Comparison of ENCODE assay signal across 1 cellular context in genomic region chrX:74438771-74439170, GRCh38.
TF ChIP-seq lines count a peak whose summit lies in the region.

No MANE protein-coding gene starts in this region.

TF ChIP-seq in H1, 55 proteins besides CTCF, POLR2A, EP300 and RAD21 (continued from another document):
- TF ChIP-seq CHD7 (IDR thresholded peaks at IDR 0.05; ENCODE audit: insufficient replicate concordance, low read length) (no peak), SIRT6 (IDR thresholded peaks at IDR 0.05; ENCODE audit: low read length) (no peak), CREB1 (IDR thresholded peaks at IDR 0.05) (no peak), BACH1 (IDR thresholded peaks at IDR 0.05; ENCODE audit: low read length) (no peak), KDM4A (IDR thresholded peaks at IDR 0.05; ENCODE audit: low read depth, low read length, severe bottlenecking) (no peak), RXRA (IDR thresholded peaks at IDR 0.05; ENCODE audit: insufficient read depth, low read depth, low read length) (no peak), SP1 (IDR thresholded peaks at IDR 0.05; ENCODE audit: low read depth, low read length) (no peak)
